ENCODE assay signal across 1 cellular context in the genomic region with DNA sequence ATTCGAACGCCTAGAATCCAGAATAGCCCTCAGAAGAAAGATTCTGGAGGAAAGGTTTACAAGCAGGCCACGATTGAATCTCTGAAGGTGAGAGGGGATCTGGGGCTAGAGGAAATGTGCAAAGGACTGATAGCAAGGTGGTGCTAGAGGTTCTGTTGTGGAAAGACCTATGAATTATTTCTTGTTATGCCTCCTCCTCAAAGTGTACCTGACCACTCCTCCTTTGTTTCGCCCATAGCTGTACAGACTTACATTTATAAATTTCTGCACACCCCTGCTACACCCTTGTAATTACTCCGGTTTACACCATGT.
TF ChIP-seq lines count a peak whose summit lies in the region.

No MANE protein-coding gene starts in this region.

TF ChIP-seq in K562, 482 proteins besides CTCF, POLR2A, EP300 and RAD21 (continued from another document):
- TF ChIP-seq, protein P1, sequence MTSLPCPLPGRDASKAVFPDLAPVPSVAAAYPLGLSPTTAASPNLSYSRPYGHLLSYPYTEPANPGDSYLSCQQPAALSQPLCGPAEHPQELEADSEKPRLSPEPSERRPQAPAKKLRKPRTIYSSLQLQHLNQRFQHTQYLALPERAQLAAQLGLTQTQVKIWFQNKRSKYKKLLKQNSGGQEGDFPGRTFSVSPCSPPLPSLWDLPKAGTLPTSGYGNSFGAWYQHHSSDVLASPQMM (CRISPR knock-in tag; IDR thresholded peaks at IDR 0.05): no peak
